ENCODE assay signal across 8 cellular contexts in the genomic region with DNA sequence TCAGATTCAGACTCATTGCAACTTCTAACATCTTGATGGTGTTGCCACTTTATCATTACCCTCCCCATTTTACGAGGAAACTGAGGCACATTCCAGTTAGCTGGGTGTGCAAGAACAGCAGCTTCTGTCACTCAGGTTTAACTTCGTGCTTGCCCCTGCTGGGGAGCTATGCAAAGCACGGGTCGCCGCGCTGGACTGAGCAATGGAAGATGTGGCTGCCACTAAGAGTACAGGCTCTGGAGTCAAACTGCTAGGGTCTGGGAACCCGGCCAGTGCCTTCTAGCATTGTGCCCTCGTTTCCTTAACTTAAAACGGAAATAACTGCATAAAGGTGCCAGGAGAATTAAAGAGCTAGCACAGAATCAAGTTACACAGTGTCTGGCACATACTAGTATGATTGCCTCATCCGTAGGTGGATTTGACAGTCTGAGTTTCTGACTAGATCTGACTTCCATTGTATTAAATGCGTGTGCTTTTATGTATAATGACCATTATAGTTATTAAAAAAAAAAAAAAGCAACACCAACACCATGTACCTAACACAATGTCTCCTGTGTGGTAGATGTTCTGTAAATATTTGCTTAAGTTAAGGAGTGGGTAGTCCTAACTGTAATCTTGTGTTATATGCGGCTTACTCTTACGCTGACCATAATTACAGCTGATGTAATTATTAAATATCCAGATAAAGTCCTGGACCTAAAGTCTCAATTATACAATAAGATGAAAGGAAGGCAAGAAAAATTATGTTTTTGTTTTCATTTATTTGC. TPM values are rescaled to one million over a fixed set of nuclear protein-coding genes. Genes with fewer than 3 reads are reported as not detected.
A peak's percentile ranks its signal among the peaks of the same experiment; 100 is the strongest.
DNase-seq lines count a peak whose midpoint lies in the region; ATAC-seq and TF ChIP-seq lines count a peak whose summit lies in the region.

No MANE protein-coding gene starts in this region.

- intact Hi-C loops in CD14-positive monocyte (cut with micrococcal nuclease) (no loop called here), natural killer cell (cut with micrococcal nuclease) (loop anchor here (2.0 to 10.0 kb wide), 5 partner anchors 33 to 583 kb away; no protein-coding TSS in a partner anchor)

- TF ChIP-seq CTCF in CD14-positive monocyte (IDR thresholded peaks at IDR 0.05) (peak; percentile 31), natural killer cell (IDR thresholded peaks at IDR 0.05) (no peak)

- H3K27ac ChIP-seq in temporal lobe (ENCODE audit: low read depth, low read length): peak overlapping the region; percentile 87

- H3K36me3 Mint-ChIP-seq in CD14-positive monocyte: peaks cover 19 to 21% of the 10 kb centered on the region in 2 donors
- H3K36me3 Mint-ChIP-seq in activated T-cell treated with anti-CD3 and anti-CD28 coated beads, Interleukin-2, amount 50 U/mL, for 24 hours (ENCODE audit: low read depth): peaks cover 57% of the 10 kb centered on the region
- H3K36me3 Mint-ChIP-seq in natural killer cell: peaks cover 20% of the 10 kb centered on the region

- H3K4me3 Mint-ChIP-seq in CD14-positive monocyte (peak overlapping the region; percentile 84 to 97), natural killer cell (peak overlapping the region; percentile 87)
- peak overlapping the region; percentile 87 for H3K4me3 Mint-ChIP-seq in activated T-cell treated with anti-CD3 and anti-CD28 coated beads, Interleukin-2, amount 50 U/mL, for 24 hours

- ATAC-seq in GM19023 (IDR thresholded peaks at IDR 0.05; ENCODE audit: unreplicated experiment) (peak; percentile 79), HG03108 (IDR thresholded peaks at IDR 0.05; ENCODE audit: unreplicated experiment) (peak; percentile 76), natural killer cell (peak; percentile 70 to 76 (median 72))

- peaks cover 0 to 6% (median 1%) of the 10 kb centered on the region in 3 donors for H3K27me3 Mint-ChIP-seq in CD14-positive monocyte (ENCODE audit: low read depth in 3 of 3)
- H3K27me3 Mint-ChIP-seq in activated T-cell treated with anti-CD3 and anti-CD28 coated beads, Interleukin-2, amount 50 U/mL, for 24 hours: no peaks in the 10 kb centered on the region
- H3K27me3 Mint-ChIP-seq in natural killer cell (ENCODE audit: low read depth in 2 of 2): no peaks in the 10 kb centered on the region

- DNase-seq in CD14-positive monocyte (ENCODE audit: low spot score): no peak
- DNase-seq in NCI-H526 treated with DMSO at 0.1 percent for 48 hours (lab: John Stamatoyannopoulos, UW): peak; percentile 39
- peak; percentile 75 for DNase-seq in activated T-cell treated with anti-CD3 and anti-CD28 coated beads, Interleukin-2, amount 50 U/mL, for 24 hours
- DNase-seq in fibroblast of gingiva (ENCODE audit: low read depth): peak; percentile 88
- DNase-seq in natural killer cell: peak; percentile 54

- H3K4me1 Mint-ChIP-seq in CD14-positive monocyte: peaks cover 45% of the 10 kb centered on the region
- peaks cover 34% of the 10 kb centered on the region for H3K4me1 Mint-ChIP-seq in activated T-cell treated with anti-CD3 and anti-CD28 coated beads, Interleukin-2, amount 50 U/mL, for 24 hours (ENCODE audit: low read depth)
- H3K4me1 Mint-ChIP-seq in natural killer cell: peaks cover 54 to 59% of the 10 kb centered on the region in 2 donors

- H3K27ac Mint-ChIP-seq in CD14-positive monocyte (peak overlapping the region; percentile 44 to 91 (median 79)), natural killer cell (peak overlapping the region; percentile 81 to 88)
- peak overlapping the region; percentile 92 for H3K27ac Mint-ChIP-seq in activated T-cell treated with anti-CD3 and anti-CD28 coated beads, Interleukin-2, amount 50 U/mL, for 24 hours

- H3K9me3 Mint-ChIP-seq in CD14-positive monocyte (peaks cover 0 to 5% (median 2%) of the 10 kb centered on the region in 7 donors), natural killer cell (no peaks in the 10 kb centered on the region)
- H3K9me3 Mint-ChIP-seq in activated T-cell treated with anti-CD3 and anti-CD28 coated beads, Interleukin-2, amount 50 U/mL, for 24 hours: peaks cover 31% of the 10 kb centered on the region

RNA-seq across cellular contexts. Expression of gene ZNF22, which starts 0.8 kb away (rescaled TPM):
- 10 to 100 TPM; 10.4 to 14.6 TPM for polyA plus RNA-seq in CD14-positive monocyte
- total RNA-seq in natural killer cell (10 to 100 TPM; 24.2 to 31.8 (median 25.0) TPM), temporal lobe (34.4 TPM)

RNA-seq across cellular contexts. Expression of gene DEPP1, which starts 23.0 kb away (rescaled TPM):
- polyA plus RNA-seq in CD14-positive monocyte: not detected
- total RNA-seq in natural killer cell (not detected), temporal lobe (3.4 TPM)

RNA-seq across cellular contexts. Expression of gene RASSF4, which starts 42.0 kb away (rescaled TPM):
- 100 to 1,000 TPM; 117 to 120 TPM for polyA plus RNA-seq in CD14-positive monocyte
- 100 to 1,000 TPM in 2 of 3 donors, 10 to 100 TPM in 1; 99.8 to 116 (median 104) TPM for total RNA-seq in natural killer cell
- total RNA-seq in temporal lobe: 12.0 TPM
